Comparison of ENCODE assay signal across 15 cellular contexts in the genomic region with DNA sequence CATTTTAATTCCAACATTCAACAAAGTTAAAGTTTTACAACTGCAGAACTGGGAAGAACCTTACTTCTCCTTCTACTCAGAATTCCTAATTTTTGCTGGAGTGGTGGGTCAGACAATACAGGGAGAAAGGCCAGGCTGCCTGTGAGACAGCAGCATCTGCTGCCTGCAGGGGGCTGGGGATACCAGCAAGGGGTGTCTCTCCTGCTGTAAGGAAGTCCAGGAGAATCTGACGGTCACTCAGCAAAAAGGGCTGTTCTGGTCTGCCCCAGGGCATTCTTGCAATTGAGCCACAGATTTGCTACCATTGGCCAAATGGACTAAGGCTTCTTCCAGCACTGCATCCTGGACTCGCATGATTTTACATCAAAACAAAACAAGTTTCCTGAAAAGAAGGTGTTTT.
DNase-seq lines count a peak whose midpoint lies in the region; ATAC-seq and TF ChIP-seq lines count a peak whose summit lies in the region.
"Had no signal": no experiment of that assay in that cellular context is flagged by ENCODE, and none has a peak within 500 bp of the region (broad histone marks: within the 10 kb centered on the region; RNA-seq: fewer than 3 reads in every experiment).

No MANE protein-coding gene starts in this region.

- H3K27me3 ChIP-seq in SJCRH30 (no peaks in the 10 kb centered on the region), neuronal stem cell (ENCODE audit: control insufficient read depth in 3 of 3, insufficient read depth in 3 of 3, low read depth in 1 of 3, low read length in 3 of 3) (no peaks in the 10 kb centered on the region)

- H3K4me1 ChIP-seq in SJCRH30 (peaks cover 36% of the 10 kb centered on the region), neuronal stem cell (ENCODE audit: control insufficient read depth in 2 of 2, insufficient read depth in 1 of 2, low read depth in 1 of 2, low read length in 2 of 2) (peaks cover 0 to 18% of the 10 kb centered on the region in 2 donors)

- H4K8ac ChIP-seq in neuronal stem cell (ENCODE audit: low read depth, low read length), result no peak overlapping the region

- H3K79me1 ChIP-seq in neuronal stem cell (ENCODE audit: low read depth, low read length), result peaks cover 1% of the 10 kb centered on the region

- H3K4me2 ChIP-seq in neuronal stem cell (ENCODE audit: insufficient read depth, low read length, poor library complexity, severe bottlenecking), result no peak overlapping the region

- H2BK15ac ChIP-seq in neuronal stem cell (ENCODE audit: low read length), result no peak overlapping the region

- no peak overlapping the region for H3K4ac ChIP-seq in neuronal stem cell (ENCODE audit: low read length)

- H2BK5ac ChIP-seq in neuronal stem cell (ENCODE audit: low read length), result no peak overlapping the region

- peaks cover 10% of the 10 kb centered on the region for H3K9me3 ChIP-seq in SJCRH30 (replicated peaks)
- peaks cover 0 to 5% of the 10 kb centered on the region in 2 donors for H3K9me3 ChIP-seq in neuronal stem cell (replicated peaks in 1 of 2; ENCODE audit: control insufficient read depth in 2 of 2, insufficient read depth in 1 of 2, low read depth in 1 of 2, low read length in 2 of 2)

- peak; percentile 21 for TF ChIP-seq CTCF in fibroblast of pulmonary artery (IDR thresholded peaks at IDR 0.05; ENCODE audit: low read length, missing control alignments)

- H3K36me3 ChIP-seq in SJCRH30 (no peaks in the 10 kb centered on the region), neuronal stem cell (replicated peaks in 1 of 2; ENCODE audit: control insufficient read depth in 2 of 2, insufficient read depth in 2 of 2, low read length in 2 of 2) (no peaks in the 10 kb centered on the region)

- no peak overlapping the region for H2BK12ac ChIP-seq in neuronal stem cell (ENCODE audit: low read length)

- no peak overlapping the region for H3K9ac ChIP-seq in neuronal stem cell (ENCODE audit: low read depth, low read length, poor library complexity)

- H4K91ac ChIP-seq in neuronal stem cell (ENCODE audit: low read depth, low read length, poor library complexity), result no peak overlapping the region

- peak; percentile 47 for DNase-seq in EL
- peak; percentile 64 to 70 for DNase-seq in SJCRH30
- peak; percentile 27 for DNase-seq in fibroblast of pulmonary artery (ENCODE audit: low read depth)
- DNase-seq in neuronal stem cell (ENCODE audit: low spot score), result no peak
- DNase-seq in NCI-H2227 treated with DMSO at 0.1 percent for 48 hours (lab: John Stamatoyannopoulos, UW), result no peak
- DNase-seq in NCI-H2171 treated with DMSO at 0.1 percent for 48 hours (lab: John Stamatoyannopoulos, UW), result no peak
- DNase-seq: activated CD8-positive, alpha-beta memory T cell treated with anti-CD3 and anti-CD28 coated beads for 24 hours; activated naive CD4-positive, alpha-beta T cell treated with Interleukin-2 at 50 U/mL for 16 hours; CD4-positive, CD25-positive, alpha-beta regulatory T cell; GDM1; NCI-H146; NCI-H774; right cardiac atrium had no signal

- no peak overlapping the region for H3K23ac ChIP-seq in neuronal stem cell (ENCODE audit: low read depth, low read length, poor library complexity)

- H3K4me3 ChIP-seq in SJCRH30 (no peak overlapping the region), fibroblast of pulmonary artery (replicated peaks; ENCODE audit: low read depth, low read length) (no peak overlapping the region), neuronal stem cell (ENCODE audit: low read length in 2 of 2) (no peak overlapping the region)

- no CpG with 5 or more reads among the region's 2 CpGs for WGBS in neuronal stem cell (ENCODE audit: extremely low coverage in 2 of 2, insufficient read length in 2 of 2, insufficient replicate concordance in 1 of 2), 2 donors

- no peak overlapping the region for H3K14ac ChIP-seq in neuronal stem cell (ENCODE audit: low read length)

- no peak overlapping the region for H3K18ac ChIP-seq in neuronal stem cell (ENCODE audit: low read length)

- H2AFZ ChIP-seq in neuronal stem cell (ENCODE audit: low read length), result peak overlapping the region; percentile 21

- H2BK120ac ChIP-seq in neuronal stem cell (ENCODE audit: low read depth, low read length), result no peak overlapping the region

- peak overlapping the region; percentile 57 for H3K27ac ChIP-seq in SJCRH30
- H3K27ac ChIP-seq in neuronal stem cell (replicated peaks; ENCODE audit: low read length), result peak overlapping the region; percentile 53

- no peak overlapping the region for H2AK5ac ChIP-seq in neuronal stem cell (ENCODE audit: low read depth, low read length)

- no peak for ATAC-seq in GM18861 (IDR thresholded peaks at IDR 0.05; ENCODE audit: unreplicated experiment)
- no peak for ATAC-seq in HG03442 (IDR thresholded peaks at IDR 0.05; ENCODE audit: unreplicated experiment)

Comparison
In these comparisons a context has a peak if more than half of its experiments do, and no peak if none do; other contexts are left out.
1. DNase-seq: peak in EL (single experiment), SJCRH30 (2 of 2) and fibroblast of pulmonary artery (single experiment); none in neuronal stem cell (single experiment), NCI-H2227 treated with DMSO at 0.1 percent for 48 hours (single experiment) and NCI-H2171 treated with DMSO at 0.1 percent for 48 hours (single experiment).